ENCODE assay signal across 12 cellular contexts in genomic region chr12:55647027-55647426, GRCh38. TPM values are rescaled to one million over a fixed set of nuclear protein-coding genes. Genes with fewer than 3 reads are reported as not detected.
A peak's percentile ranks its signal among the peaks of the same experiment; 100 is the strongest.
DNase-seq lines count a peak whose midpoint lies in the region; ATAC-seq, FAIRE-seq and TF ChIP-seq lines count a peak whose summit lies in the region.
"Had no signal": no experiment of that assay in that cellular context is flagged by ENCODE, and none has a peak within 500 bp of the region (broad histone marks: within the 10 kb centered on the region; RNA-seq: fewer than 3 reads in every experiment).

No MANE protein-coding gene starts in this region.

- 95% methylated on average over 3 of the region's 5 CpGs for WGBS in right lobe of liver (ENCODE audit: insufficient coverage, low coverage, low lambda C conversion rate, missing lambda C conversion rate)
- WGBS in HepG2 (ENCODE audit: low lambda C conversion rate): 47% methylated on average over 5 of the region's 5 CpGs
- WGBS in GM12878 (ENCODE audit: insufficient coverage, insufficient replicate concordance, low lambda C conversion rate, missing lambda C conversion rate): 97% methylated on average over 5 of the region's 5 CpGs
- WGBS in neuronal stem cell (ENCODE audit: extremely low coverage in 2 of 2, insufficient read length in 2 of 2, insufficient replicate concordance in 1 of 2), 2 donors: no CpG with 5 or more reads among the region's 5 CpGs
- WGBS in aorta, 2 donors: 95 to 96% methylated on average over 5 of the region's 5 CpGs

- in situ Hi-C loops in HepG2 (cut with HindIII; ENCODE audit: extremely low pct_ligation_motif_present, low pct_unique_long_range_greater_than_20kb) (no loop called here), GM12878 (cut with MboI) (no loop called here)

- no peak for ATAC-seq in right lobe of liver
- no peak for ATAC-seq in HepG2
- no peak for ATAC-seq in GM12878
- ATAC-seq in aorta (ENCODE audit: low FRiP score): peak; percentile 6
- no peak for ATAC-seq in activated naive CD4-positive, alpha-beta T cell treated with anti-CD3 and anti-CD28 coated beads, Interleukin-2, amount 50 U/mL, for 72 hours

- no peak overlapping the region for H4K91ac ChIP-seq in neuronal stem cell (ENCODE audit: low read depth, low read length, poor library complexity)

- no peaks in the 10 kb centered on the region for H3K9me3 Mint-ChIP-seq in HFFc6
- peaks cover 4 to 19% of the 10 kb centered on the region in 2 donors for H3K9me3 Mint-ChIP-seq in activated naive CD4-positive, alpha-beta T cell treated with anti-CD3 and anti-CD28 coated beads, Interleukin-2, amount 50 U/mL, for 72 hours

- no peak overlapping the region for H2BK12ac ChIP-seq in neuronal stem cell (ENCODE audit: low read length)

- RAD21 ChIA-PET in GM12878 (lab: Charles Lee; ENCODE audit: unreplicated experiment): interaction anchor here (0.8 to 1.3 kb wide), 3 partner anchors 82 to 654 kb away, joined by 3 to 4 read pairs (median 4); partner anchors contain the start of gene CD63

- H3K27me3 Mint-ChIP-seq in HFFc6 (ENCODE audit: insufficient read depth): peaks cover 17% of the 10 kb centered on the region

- intact Hi-C loops in right lobe of liver (cut with DNase I): no loop called here
- intact Hi-C loops in HepG2 (cut with micrococcal nuclease; ENCODE audit: unreplicated experiment): no loop called here
- intact Hi-C loops in GM12878 (cut with micrococcal nuclease; ENCODE audit: unreplicated experiment): no loop called here
- intact Hi-C loops in aorta (cut with DNase I): no loop called here

- no peak for FAIRE-seq in HepG2 (lab: Jason Lieb, UNC)
- FAIRE-seq in GM12878 (lab: Jason Lieb, UNC): no peak
- FAIRE-seq: TTC549 had no signal

- H4K8ac ChIP-seq in neuronal stem cell (ENCODE audit: low read depth, low read length): no peak overlapping the region

- no peaks in the 10 kb centered on the region for H3K36me3 ChIP-seq in right lobe of liver
- no peaks in the 10 kb centered on the region for H3K36me3 ChIP-seq in HepG2 (replicated peaks in 1 of 2; ENCODE audit: control insufficient read depth in 1 of 2, insufficient read depth in 2 of 2, low read length in 2 of 2)
- H3K36me3 ChIP-seq in GM12878 (ENCODE audit: control insufficient read depth in 2 of 2, insufficient read depth in 2 of 2, low read length in 1 of 2): no peaks in the 10 kb centered on the region
- no peaks in the 10 kb centered on the region for H3K36me3 ChIP-seq in neuronal stem cell (replicated peaks in 1 of 2; ENCODE audit: control insufficient read depth in 2 of 2, insufficient read depth in 2 of 2, low read length in 2 of 2)
- H3K36me3 ChIP-seq in aorta (ENCODE audit: control insufficient read depth in 1 of 2, insufficient read depth in 2 of 2, low read length in 1 of 2): no peaks in the 10 kb centered on the region

- H3K14ac ChIP-seq in neuronal stem cell (ENCODE audit: low read length): no peak overlapping the region

- TF ChIP-seq POLR2A in right lobe of liver (IDR thresholded peaks at IDR 0.05) (no peak), HepG2 (IDR thresholded peaks at IDR 0.05; ENCODE audit: insufficient read depth in 1 of 2, low read depth in 2 of 2, low read length in 2 of 2) (no peak), GM12878 (IDR thresholded peaks at IDR 0.05; ENCODE audit: low read depth, low read length) (no peak)

- TF ChIP-seq RAD21 in HepG2 (CRISPR knock-in tag; IDR thresholded peaks at IDR 0.05) (no peak), GM12878 (IDR thresholded peaks at IDR 0.05; ENCODE audit: insufficient read depth, low read depth, low read length) (no peak)

- no peak overlapping the region for H3K4ac ChIP-seq in neuronal stem cell (ENCODE audit: low read length)

- H3K18ac ChIP-seq in neuronal stem cell (ENCODE audit: low read length): no peak overlapping the region

- no peak overlapping the region for H3K9ac ChIP-seq in HepG2 (ENCODE audit: insufficient read depth, low read depth, low read length)
- no peak overlapping the region for H3K9ac ChIP-seq in GM12878 (ENCODE audit: control insufficient read depth, insufficient read depth, low read length)
- H3K9ac ChIP-seq in neuronal stem cell (ENCODE audit: low read depth, low read length, poor library complexity): no peak overlapping the region

- no TSS peak for BruUV-seq in HepG2 (replicated peaks; lab: Mats Ljungman, UMichigan)
- BruUV-seq in GM12878 (replicated peaks; lab: Mats Ljungman, UMichigan): no TSS peak

- no peaks in the 10 kb centered on the region for H3K36me3 Mint-ChIP-seq in HFFc6 (ENCODE audit: low read depth)
- peaks cover 6 to 33% of the 10 kb centered on the region in 2 donors for H3K36me3 Mint-ChIP-seq in activated naive CD4-positive, alpha-beta T cell treated with anti-CD3 and anti-CD28 coated beads, Interleukin-2, amount 50 U/mL, for 72 hours

- CTCF ChIA-PET in HepG2 (lab: Yijun Ruan, JAX; ENCODE audit: low intra/inter-chr PET ratio, low total read pairs) (no interaction called here), GM12878 (lab: Yijun Ruan, JAX) (interaction anchor here (0.9 to 5.0 kb wide), 11 partner anchors 10 to 151 kb away, joined by 3 to 109 read pairs (median 8); partner anchors contain the start of genes BLOC1S1 and OR10P1)

- H2BK15ac ChIP-seq in neuronal stem cell (ENCODE audit: low read length): peak overlapping the region; percentile 70

- H3K4me1 ChIP-seq in right lobe of liver: no peaks in the 10 kb centered on the region
- peaks cover 25% of the 10 kb centered on the region for H3K4me1 ChIP-seq in HepG2 (ENCODE audit: insufficient read depth, low read length)
- H3K4me1 ChIP-seq in GM12878 (ENCODE audit: control insufficient read depth, insufficient read depth, low read length): peaks cover 17% of the 10 kb centered on the region
- no peaks in the 10 kb centered on the region for H3K4me1 ChIP-seq in neuronal stem cell (ENCODE audit: control insufficient read depth in 2 of 2, insufficient read depth in 1 of 2, low read depth in 1 of 2, low read length in 2 of 2)
- no peaks in the 10 kb centered on the region for H3K4me1 ChIP-seq in aorta (ENCODE audit: control insufficient read depth in 1 of 2, insufficient read depth in 2 of 2, low read length in 2 of 2)
- H3K4me1 ChIP-seq: foreskin keratinocyte had no signal

- H2BK120ac ChIP-seq in neuronal stem cell (ENCODE audit: low read depth, low read length): no peak overlapping the region

- H2BK5ac ChIP-seq in neuronal stem cell (ENCODE audit: low read length): no peak overlapping the region

- TF ChIP-seq CTCF in right lobe of liver (IDR thresholded peaks at IDR 0.05) (no peak), HepG2 (CRISPR knock-in tag; IDR thresholded peaks at IDR 0.05) (no peak), GM12878 (IDR thresholded peaks at IDR 0.05 in 2 of 3, conservative IDR thresholded peaks at IDR 0.05 in 1 of 3; ENCODE audit: control insufficient read depth in 2 of 3, extremely low read depth in 1 of 3, insufficient read depth in 1 of 3, low read depth in 3 of 3, low read length in 3 of 3) (no peak), HFFc6 (IDR thresholded peaks at IDR 0.05) (no peak)

- SMC1A ChIA-PET in GM12878 (lab: Charles Lee; ENCODE audit: uncharacterized antibody, unreplicated experiment): interaction anchor here (0.8 to 4.7 kb wide), 3 partner anchors 10 to 90 kb away, joined by 3 to 35 read pairs (median 8); no protein-coding TSS in a partner anchor

- no peaks in the 10 kb centered on the region for H3K9me3 ChIP-seq in right lobe of liver
- no peaks in the 10 kb centered on the region for H3K9me3 ChIP-seq in HepG2 (ENCODE audit: low read length)
- H3K9me3 ChIP-seq in GM12878 (replicated peaks; ENCODE audit: control insufficient read depth, insufficient read depth, low read length): peaks cover 8% of the 10 kb centered on the region; the same call in 2 of the 3 replicates
- H3K9me3 ChIP-seq in neuronal stem cell (replicated peaks in 1 of 2; ENCODE audit: control insufficient read depth in 2 of 2, insufficient read depth in 1 of 2, low read depth in 1 of 2, low read length in 2 of 2): peaks cover 0 to 5% of the 10 kb centered on the region in 2 donors
- no peaks in the 10 kb centered on the region for H3K9me3 ChIP-seq in aorta (ENCODE audit: control insufficient read depth, low read length)

- H3K79me2 ChIP-seq in HepG2 (ENCODE audit: insufficient read depth, low read length) (no peaks in the 10 kb centered on the region), GM12878 (ENCODE audit: control insufficient read depth, insufficient read depth, low read length) (no peaks in the 10 kb centered on the region)

- DNase-seq in right lobe of liver (peak in 1 of 3 donors; percentile 29), HepG2 (ENCODE audit: low spot score) (no peak), GM12878 (ENCODE audit: low read depth, low spot score) (no peak), neuronal stem cell (ENCODE audit: low spot score) (no peak), aorta (no peak), HFFc6 (no peak), cerebellar nuclear complex (lab: John Stamatoyannopoulos, UW) (no peak)
- no peak for DNase-seq in activated naive CD4-positive, alpha-beta T cell treated with anti-CD3 and anti-CD28 coated beads, Interleukin-2, amount 50 U/mL, for 72 hours (ENCODE audit: low spot score in 2 of 2)
- DNase-seq: effector CD4-positive, alpha-beta T cell; foreskin keratinocyte had no signal

- H3K27ac ChIP-seq in right lobe of liver (peak overlapping the region in 2 of 3 donors; percentile 19 to 47), HepG2 (ENCODE audit: extremely low read length, insufficient read depth, low read length) (no peak overlapping the region), GM12878 (ENCODE audit: control insufficient read depth, insufficient read depth) (no peak overlapping the region), neuronal stem cell (replicated peaks; ENCODE audit: low read length) (no peak overlapping the region), aorta (ENCODE audit: low read depth in 1 of 2, low read length in 2 of 2) (peak overlapping the region in 1 of 2 donors; percentile 15)
- H3K27ac ChIP-seq: foreskin keratinocyte had no signal

- no peak overlapping the region for H3K4me3 Mint-ChIP-seq in HFFc6

- H3K4me2 ChIP-seq in HepG2 (ENCODE audit: low read depth, low read length) (no peak overlapping the region), GM12878 (ENCODE audit: control insufficient read depth, insufficient read depth) (0 out of 2 replicates have a peak overlapping the region, but pooled peaks have one; percentile 84), neuronal stem cell (ENCODE audit: insufficient read depth, low read length, poor library complexity, severe bottlenecking) (no peak overlapping the region)

- H3K4me3 ChIP-seq in right lobe of liver (no peak overlapping the region), HepG2 (replicated peaks in 1 of 3; ENCODE audit: insufficient read depth in 1 of 3, low read depth in 2 of 3, low read length in 3 of 3) (no peak overlapping the region), GM12878 (no peak overlapping the region), neuronal stem cell (ENCODE audit: low read length in 2 of 2) (no peak overlapping the region), aorta (ENCODE audit: low read length in 2 of 2) (no peak overlapping the region)

- H4K20me1 ChIP-seq in HepG2 (ENCODE audit: insufficient read depth, low read length): no peaks in the 10 kb centered on the region
- H4K20me1 ChIP-seq in GM12878 (ENCODE audit: control insufficient read depth, insufficient read depth): no peaks in the 10 kb centered on the region

- H3K79me1 ChIP-seq in neuronal stem cell (ENCODE audit: low read depth, low read length): no peaks in the 10 kb centered on the region

- TF ChIP-seq EP300 in HepG2 (IDR thresholded peaks at IDR 0.05; ENCODE audit: low read depth in 2 of 2, low read length in 2 of 2) (no peak), HepG2 (CRISPR knock-in tag; IDR thresholded peaks at IDR 0.05; ENCODE audit: borderline replicate concordance) (no peak), GM12878 (IDR thresholded peaks at IDR 0.05; ENCODE audit: borderline replicate concordance in 1 of 2, control insufficient read depth in 1 of 2, low read depth in 2 of 2, low read length in 2 of 2) (no peak)

- H3K27me3 ChIP-seq in right lobe of liver: no peaks in the 10 kb centered on the region
- H3K27me3 ChIP-seq in HepG2 (ENCODE audit: control insufficient read depth in 1 of 2, insufficient read depth in 2 of 2, low read length in 2 of 2): peaks cover 0 to 4% of the 10 kb centered on the region in 2 experiments; a peak in 1 of 5 replicates
- no peaks in the 10 kb centered on the region for H3K27me3 ChIP-seq in GM12878 (replicated peaks in 1 of 2; ENCODE audit: control insufficient read depth in 2 of 2, insufficient read depth in 2 of 2, low read length in 1 of 2)
- H3K27me3 ChIP-seq in neuronal stem cell (ENCODE audit: control insufficient read depth in 3 of 3, insufficient read depth in 3 of 3, low read depth in 1 of 3, low read length in 3 of 3): peaks cover 0 to 3% (median 0%) of the 10 kb centered on the region in 3 experiments
- no peaks in the 10 kb centered on the region for H3K27me3 ChIP-seq in aorta (ENCODE audit: control insufficient read depth in 1 of 2, insufficient read depth in 2 of 2, low read length in 1 of 2)

- no peak overlapping the region for H3K27ac Mint-ChIP-seq in HFFc6
- peak overlapping the region in 1 of 2 donors; percentile 19 for H3K27ac Mint-ChIP-seq in activated naive CD4-positive, alpha-beta T cell treated with anti-CD3 and anti-CD28 coated beads, Interleukin-2, amount 50 U/mL, for 72 hours

- no peak overlapping the region for H2AK5ac ChIP-seq in neuronal stem cell (ENCODE audit: low read depth, low read length)

- POLR2A ChIA-PET in HepG2 (lab: Yijun Ruan, JAX): no interaction called here
- POLR2A ChIA-PET in GM12878 (lab: Charles Lee): interaction anchor here (0.9 kb wide), 1 partner anchor 82 kb away, joined by 3 read pairs; the partner anchor contains the start of gene CD63

- peaks cover 7% of the 10 kb centered on the region; the same call in 1 of the 2 replicates for H3K4me1 Mint-ChIP-seq in HFFc6 (ENCODE audit: low read depth)

- H2AFZ ChIP-seq in HepG2 (ENCODE audit: low read length) (no peak overlapping the region), GM12878 (ENCODE audit: control insufficient read depth, low read depth, low read length) (peak overlapping the region; percentile 3; the same call in 1 of the 2 replicates), neuronal stem cell (ENCODE audit: low read length) (no peak overlapping the region)

- no peak overlapping the region for H3K23ac ChIP-seq in neuronal stem cell (ENCODE audit: low read depth, low read length, poor library complexity)

RNA-seq across cellular contexts. Expression of gene OR10P1, which starts 10.3 kb away (rescaled TPM):
- total RNA-seq in right lobe of liver: not detected
- not detected in 2 replicates for total RNA-seq in HepG2 (2016; rRNA removed; fragmentation: Illumina TruSeq; extraction: Trizol)
- total RNA-seq in HepG2 (2016; cell fraction: cytosol; rRNA removed; fragmentation: Illumina TruSeq; extraction: Trizol; ENCODE audit: low read depth): not detected in 2 replicates
- total RNA-seq in HepG2 (2016; cell fraction: insoluble cytoplasmic fraction; rRNA removed; fragmentation: Illumina TruSeq; extraction: Trizol): not detected in 2 replicates
- total RNA-seq in HepG2 (2016; cell fraction: membrane; rRNA removed; fragmentation: Illumina TruSeq; extraction: Trizol): not detected in 2 replicates
- not detected in 2 replicates for total RNA-seq in HepG2 (2016; cell fraction: nucleus; rRNA removed; fragmentation: Illumina TruSeq; extraction: Trizol)
- not detected in 2 replicates for polyA plus RNA-seq in HepG2 (2011; rRNA removed)
- polyA plus RNA-seq in HepG2 (2011; cell fraction: cytosol; rRNA removed): not detected in 2 replicates
- not detected in 2 replicates for polyA plus RNA-seq in HepG2 (2011; cell fraction: nucleus; rRNA removed)
- not detected in 2 replicates for polyA plus RNA-seq in HepG2 (2012)
- not detected in 2 replicates for polyA plus RNA-seq in HepG2 (2016; cell fraction: cytosol; fragmentation: Illumina TruSeq; extraction: Trizol; ENCODE audit: low read depth)
- not detected in 2 replicates for polyA plus RNA-seq in HepG2 (2016; cell fraction: insoluble cytoplasmic fraction; fragmentation: Illumina TruSeq; extraction: Trizol; ENCODE audit: low read depth)
- not detected in 2 replicates for polyA plus RNA-seq in HepG2 (2016; cell fraction: membrane; fragmentation: Illumina TruSeq; extraction: Trizol; ENCODE audit: low read depth)
- polyA plus RNA-seq in HepG2 (2016; cell fraction: nucleus; fragmentation: Illumina TruSeq; extraction: Trizol; ENCODE audit: insufficient read depth, low read depth): not detected in 2 replicates
- polyA minus RNA-seq in HepG2 (2011; rRNA and poly(A)+ RNA removed; ENCODE audit: low replicate concordance): not detected in 2 replicates
- not detected in 2 replicates for polyA minus RNA-seq in HepG2 (2011; cell fraction: cytosol; rRNA and poly(A)+ RNA removed)
- not detected in 2 replicates for polyA minus RNA-seq in HepG2 (2011; cell fraction: nucleus; rRNA and poly(A)+ RNA removed)
- total RNA-seq in GM12878 (2013; cell fraction: nucleolus; rRNA removed): not detected in 2 replicates
- total RNA-seq in GM12878 (2014; rRNA removed): not detected in 2 replicates
- not detected in 2 replicates for total RNA-seq in GM12878 (2014; rRNA removed; fragmentation: Illumina TruSeq; extraction: Trizol)
- not detected in 2 replicates for total RNA-seq in GM12878 (2021)
- polyA plus RNA-seq in GM12878 (2011; ENCODE audit: low read depth): not detected
- not detected in 2 replicates for polyA plus RNA-seq in GM12878 (2011; rRNA removed)
- not detected in 2 replicates for polyA plus RNA-seq in GM12878 (2011; cell fraction: cytosol; rRNA removed)
- polyA plus RNA-seq in GM12878 (2011; cell fraction: nucleus; rRNA removed): not detected in 2 replicates
- polyA plus RNA-seq in GM12878 (2012): not detected in 2 replicates
- not detected in 2 replicates for polyA plus RNA-seq in GM12878 (2014; fragmentation: Illumina TruSeq; extraction: Trizol)
- not detected for polyA plus RNA-seq in GM12878 (2014; fragmentation: Nextera tagmentation; extraction: Ambion mirVana)
- polyA plus RNA-seq in GM12878 (2014; rRNA removed): not detected in 2 replicates
- not detected for polyA plus RNA-seq in GM12878 (2016; fragmentation: Nextera tagmentation; extraction: Ambion mirVana)
- not detected in 2 replicates for polyA minus RNA-seq in GM12878 (2011; rRNA and poly(A)+ RNA removed)
- not detected in 2 replicates for polyA minus RNA-seq in GM12878 (2011; cell fraction: cytosol; rRNA and poly(A)+ RNA removed)
- not detected in 2 replicates for polyA minus RNA-seq in GM12878 (2011; cell fraction: nucleus; rRNA and poly(A)+ RNA removed)
- polyA plus RNA-seq in neuronal stem cell (2013, experiment 1 of 2): not detected
- not detected for polyA plus RNA-seq in neuronal stem cell (2013, experiment 2 of 2)
- not detected for total RNA-seq in aorta
- polyA plus RNA-seq in aorta: not detected
- total RNA-seq in HFFc6 (2021; fragmentation: NEBNext Ultra II Directional; extraction: Animal tissue kit (Norgen Biotek cat#: 25700)): not detected
- total RNA-seq in activated naive CD4-positive, alpha-beta T cell treated with anti-CD3 and anti-CD28 coated beads, Interleukin-2, amount 50 U/mL, for 72 hours: not detected
- total RNA-seq: foreskin keratinocyte, NCI-H460 had no signal
- polyA plus RNA-seq: foreskin keratinocyte had no signal

Comparison
In these comparisons a context has a peak if more than half of its experiments do, and no peak if none do; other contexts are left out.
1. H3K27ac ChIP-seq: peak in right lobe of liver (2 of 3); none in HepG2 (single experiment), GM12878 (single experiment) and neuronal stem cell (single experiment).